ENCODE assay signal across 8 cellular contexts in the genomic region with DNA sequence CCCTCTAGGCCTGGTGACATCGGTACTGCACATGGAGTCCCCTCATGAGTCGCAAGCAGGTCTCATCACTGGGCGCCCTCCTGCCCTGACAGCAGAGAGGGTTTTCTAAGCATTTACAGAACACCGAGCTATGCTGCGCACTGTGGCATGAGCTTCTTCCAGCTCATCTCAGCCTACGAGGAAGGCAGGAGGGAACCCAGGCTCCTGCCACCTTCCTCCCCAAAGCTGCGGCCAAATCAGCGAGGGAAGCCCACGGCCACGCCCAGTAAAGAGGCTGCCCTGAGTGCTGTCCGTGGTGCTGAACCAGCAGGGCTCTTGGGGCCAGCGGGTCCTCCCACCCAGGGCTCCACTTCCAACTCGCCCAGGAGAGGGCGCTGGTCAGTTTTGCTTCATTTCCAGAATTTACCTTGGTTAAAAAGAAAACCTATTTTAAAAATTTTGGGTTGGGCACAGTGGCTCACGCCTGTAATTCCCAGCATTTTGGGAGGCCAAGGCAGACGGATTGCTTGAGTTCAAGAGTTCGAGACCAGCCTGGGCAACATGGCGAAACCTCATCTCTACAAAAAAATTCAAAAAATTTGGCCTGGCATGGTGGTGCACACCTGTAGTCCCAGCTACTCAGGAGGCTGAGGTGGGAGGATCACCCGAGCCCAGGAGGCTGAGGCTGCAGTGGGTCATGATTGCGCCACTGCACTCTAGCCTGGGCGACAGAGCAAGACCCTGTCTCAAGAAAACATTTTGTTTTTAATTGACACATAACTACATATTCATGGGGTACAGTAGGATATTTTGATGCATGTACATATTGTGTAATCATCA. TPM values are rescaled to one million over a fixed set of nuclear protein-coding genes. Genes with fewer than 3 reads are reported as not detected.
A peak's percentile ranks its signal among the peaks of the same experiment; 100 is the strongest.
DNase-seq lines count a peak whose midpoint lies in the region; ATAC-seq, FAIRE-seq and TF ChIP-seq lines count a peak whose summit lies in the region.

No MANE protein-coding gene starts in this region.

- H3K27me3 Mint-ChIP-seq in activated T-cell treated with anti-CD3 and anti-CD28 coated beads, Interleukin-2, amount 50 U/mL, for 4 hours (ENCODE audit: low read depth): peaks cover 26% of the 10 kb centered on the region
- H3K27me3 Mint-ChIP-seq in type B pancreatic cell: no peaks in the 10 kb centered on the region

- H3K27ac Mint-ChIP-seq in type B pancreatic cell: no peak overlapping the region

- no peaks in the 10 kb centered on the region for H3K36me3 Mint-ChIP-seq in activated T-cell treated with anti-CD3 and anti-CD28 coated beads, Interleukin-2, amount 50 U/mL, for 4 hours (ENCODE audit: insufficient read depth)
- H3K36me3 Mint-ChIP-seq in type B pancreatic cell: no peaks in the 10 kb centered on the region

- no peaks in the 10 kb centered on the region for H3K9me3 Mint-ChIP-seq in activated T-cell treated with anti-CD3 and anti-CD28 coated beads, Interleukin-2, amount 50 U/mL, for 4 hours
- no peaks in the 10 kb centered on the region for H3K9me3 Mint-ChIP-seq in type B pancreatic cell

- H3K4me1 Mint-ChIP-seq in activated T-cell treated with anti-CD3 and anti-CD28 coated beads, Interleukin-2, amount 50 U/mL, for 4 hours (ENCODE audit: low read depth): peaks cover 4% of the 10 kb centered on the region
- H3K4me1 Mint-ChIP-seq in type B pancreatic cell (ENCODE audit: unreplicated experiment): no peaks in the 10 kb centered on the region

- no peak overlapping the region for H3K4me3 Mint-ChIP-seq in activated T-cell treated with anti-CD3 and anti-CD28 coated beads, Interleukin-2, amount 50 U/mL, for 4 hours
- H3K4me3 Mint-ChIP-seq in type B pancreatic cell: no peak overlapping the region

- TF ChIP-seq CTCF in AG09309 (IDR thresholded peaks at IDR 0.05; ENCODE audit: control insufficient read depth, insufficient read depth, low read depth, low read length, missing control alignments) (peak; percentile 88), type B pancreatic cell (conservative IDR thresholded peaks at IDR 0.05) (peak; percentile 92)

- DNase-seq in AG09309 (ENCODE audit: low read depth) (peak; percentile 23), GM19239 (ENCODE audit: insufficient read length, low spot score) (peak; percentile 87), OCI-M1 (lab: John Stamatoyannopoulos, UW) (peak; percentile 92), fibroblast of the conjunctiva (ENCODE audit: low read depth) (peak; percentile 68), non-pigmented ciliary epithelial cell (ENCODE audit: low read depth) (peak; percentile 35), type B pancreatic cell (ENCODE audit: extremely low spot score, unreplicated experiment) (peak; percentile 91)
- peak; percentile 7 for DNase-seq in activated T-cell treated with anti-CD3 and anti-CD28 coated beads, Interleukin-2, amount 50 U/mL, for 4 hours

- ATAC-seq in activated T-cell treated with anti-CD3 and anti-CD28 coated beads, Interleukin-2, amount 50 U/mL, for 4 hours: peak; percentile 67 to 70
- no peak for ATAC-seq in HG02571 (IDR thresholded peaks at IDR 0.05; ENCODE audit: unreplicated experiment)

- no peak overlapping the region for H3K4me3 ChIP-seq in AG09309 (ENCODE audit: control insufficient read depth, low read depth, low read length)

- FAIRE-seq in GM19239 (lab: Jason Lieb, UNC): peak; percentile 84

RNA-seq across cellular contexts. Expression of gene PHF21B, which starts 34.2 kb away (rescaled TPM):
- under 1 TPM in 1 of 3 donors, not detected in 2; 0.26 TPM for total RNA-seq in activated T-cell treated with anti-CD3 and anti-CD28 coated beads, Interleukin-2, amount 50 U/mL, for 4 hours
- total RNA-seq in type B pancreatic cell (ENCODE audit: low replicate concordance): 2.1 and 19.0 TPM in 2 replicates

Comparison
In these comparisons a context has a peak if more than half of its experiments do, and no peak if none do; other contexts are left out.
1. DNase-seq: peak in every context shown above with its lines; median percentile 92 in OCI-M1; 91 in type B pancreatic cell; 87 in GM19239; 68 in fibroblast of the conjunctiva; 35 in non-pigmented ciliary epithelial cell; 23 in AG09309; 7 in activated T-cell treated with anti-CD3 and anti-CD28 coated beads, Interleukin-2, amount 50 U/mL, for 4 hours.